ENCODE assay signal across 8 cellular contexts in the genomic region with DNA sequence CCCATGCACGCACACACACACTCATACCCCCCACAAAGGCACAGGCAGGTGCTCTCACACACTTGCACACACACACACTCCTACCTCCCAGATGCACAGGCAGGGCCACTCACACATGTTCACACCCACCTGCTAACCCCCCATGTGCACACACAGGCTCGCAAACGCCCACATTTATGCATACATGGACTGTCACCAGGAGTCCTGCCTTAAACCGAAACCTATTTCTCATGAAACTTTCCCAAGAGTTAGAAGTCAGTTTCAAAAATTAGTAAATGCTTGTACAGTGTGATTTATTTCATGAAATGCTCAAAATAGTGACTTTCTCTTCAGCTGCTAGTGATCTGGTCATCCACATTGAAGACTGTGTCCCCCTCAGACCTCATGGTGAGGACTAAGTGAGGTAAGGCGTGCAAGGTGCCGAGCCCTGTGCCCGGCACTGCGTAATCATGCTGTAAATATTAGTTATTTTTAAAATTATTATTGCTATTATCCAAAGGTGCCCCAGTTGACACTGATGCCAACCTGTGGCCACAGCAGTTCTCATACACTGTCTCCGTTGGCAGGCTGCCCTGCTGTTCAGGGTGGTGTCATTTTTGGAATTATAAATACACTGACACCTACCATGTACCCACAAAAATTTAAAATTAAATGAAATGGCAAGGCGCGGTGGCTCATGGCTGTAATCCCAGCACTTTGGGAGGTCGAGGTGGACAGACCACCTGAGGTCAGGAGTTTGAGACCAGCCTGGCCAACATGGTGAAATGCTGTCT. TPM values are rescaled to one million over a fixed set of nuclear protein-coding genes. Genes with fewer than 3 reads are reported as not detected.
DNase-seq lines count a peak whose midpoint lies in the region; ATAC-seq lines count a peak whose summit lies in the region.

No MANE protein-coding gene starts in this region.

- ATAC-seq in HG02870 (IDR thresholded peaks at IDR 0.05; ENCODE audit: unreplicated experiment) (peak; percentile 62), HG03095 (IDR thresholded peaks at IDR 0.05; ENCODE audit: unreplicated experiment) (no peak)

- intact Hi-C loops in activated T-helper 2 cell treated with anti-CD3 and anti-CD28 coated beads, Interferon-gamma antibody, Interleukin-2, Interleukin-4, amounts not matched to agents 10 μg/mL and 5 μg/mL and 100 μg/mL, durations not matched to agents 14 hours and 24 hours and 36 hours (cut with micrococcal nuclease) = no loop called here

- H3K4me1 Mint-ChIP-seq in activated T-helper 2 cell treated with anti-CD3 and anti-CD28 coated beads, Interferon-gamma antibody, Interleukin-2, Interleukin-4, amounts not matched to agents 10 μg/mL and 5 μg/mL and 100 μg/mL, durations not matched to agents 14 hours and 24 hours and 36 hours (ENCODE audit: low read depth) = peaks cover 19% of the 10 kb centered on the region

- H3K27ac Mint-ChIP-seq in activated T-helper 2 cell treated with anti-CD3 and anti-CD28 coated beads, Interferon-gamma antibody, Interleukin-2, Interleukin-4, amounts not matched to agents 10 μg/mL and 5 μg/mL and 100 μg/mL, durations not matched to agents 14 hours and 24 hours and 36 hours = peak overlapping the region; percentile 28

- peak; percentile 40 to 43 for DNase-seq in activated CD4-positive, alpha-beta T cell treated with anti-CD3 and anti-CD28 coated beads for 4 hours
- DNase-seq in activated CD4-positive, alpha-beta T cell treated with anti-CD3 and anti-CD28 coated beads, Interleukin-2, amount 50 U/mL, for 1 hour = no peak
- no peak for DNase-seq in activated T-helper 2 cell treated with anti-CD3 and anti-CD28 coated beads, Interferon-gamma antibody, Interleukin-2, Interleukin-4, amounts not matched to agents 10 μg/mL and 5 μg/mL and 100 μg/mL, durations not matched to agents 14 hours and 24 hours and 36 hours (ENCODE audit: low spot score)
- DNase-seq in stimulated activated CD4-positive, alpha-beta T cell treated with anti-CD3 and anti-CD28 coated beads, TNF-alpha, amount 100 ng/mL, for 24 hours (ENCODE audit: low read depth in 3 of 3) = peak in 2 of 3 experiments; percentile 16 to 38
- DNase-seq in nucleus accumbens (lab: John Stamatoyannopoulos, UW) (no peak), C1 segment of cervical spinal cord (lab: John Stamatoyannopoulos, UW) (no peak)

- H3K9me3 Mint-ChIP-seq in activated T-helper 2 cell treated with anti-CD3 and anti-CD28 coated beads, Interferon-gamma antibody, Interleukin-2, Interleukin-4, amounts not matched to agents 10 μg/mL and 5 μg/mL and 100 μg/mL, durations not matched to agents 14 hours and 24 hours and 36 hours = no peaks in the 10 kb centered on the region

- H3K27me3 Mint-ChIP-seq in activated T-helper 2 cell treated with anti-CD3 and anti-CD28 coated beads, Interferon-gamma antibody, Interleukin-2, Interleukin-4, amounts not matched to agents 10 μg/mL and 5 μg/mL and 100 μg/mL, durations not matched to agents 14 hours and 24 hours and 36 hours (ENCODE audit: low read depth) = no peaks in the 10 kb centered on the region

- no peak overlapping the region for H3K4me3 Mint-ChIP-seq in activated T-helper 2 cell treated with anti-CD3 and anti-CD28 coated beads, Interferon-gamma antibody, Interleukin-2, Interleukin-4, amounts not matched to agents 10 μg/mL and 5 μg/mL and 100 μg/mL, durations not matched to agents 14 hours and 24 hours and 36 hours (ENCODE audit: low read depth)

- H3K36me3 Mint-ChIP-seq in activated T-helper 2 cell treated with anti-CD3 and anti-CD28 coated beads, Interferon-gamma antibody, Interleukin-2, Interleukin-4, amounts not matched to agents 10 μg/mL and 5 μg/mL and 100 μg/mL, durations not matched to agents 14 hours and 24 hours and 36 hours (ENCODE audit: low read depth) = no peaks in the 10 kb centered on the region

RNA-seq across cellular contexts. Expression of a gene that starts 12.4 kb away (rescaled TPM):
- total RNA-seq in activated T-helper 2 cell treated with anti-CD3 and anti-CD28 coated beads, Interferon-gamma antibody, Interleukin-2, Interleukin-4, amounts not matched to agents 10 μg/mL and 5 μg/mL and 100 μg/mL, durations not matched to agents 14 hours and 24 hours and 36 hours = 10.1 and 11.3 TPM in 2 replicates

RNA-seq across cellular contexts. Expression of a gene that starts 33.2 kb away (rescaled TPM):
- total RNA-seq in activated T-helper 2 cell treated with anti-CD3 and anti-CD28 coated beads, Interferon-gamma antibody, Interleukin-2, Interleukin-4, amounts not matched to agents 10 μg/mL and 5 μg/mL and 100 μg/mL, durations not matched to agents 14 hours and 24 hours and 36 hours = 6.0 and 7.0 TPM in 2 replicates

RNA-seq across cellular contexts. Expression of a gene that starts 43.0 kb away (rescaled TPM):
- 28.7 and 30.4 TPM in 2 replicates for total RNA-seq in activated T-helper 2 cell treated with anti-CD3 and anti-CD28 coated beads, Interferon-gamma antibody, Interleukin-2, Interleukin-4, amounts not matched to agents 10 μg/mL and 5 μg/mL and 100 μg/mL, durations not matched to agents 14 hours and 24 hours and 36 hours

Comparison
In these comparisons a context has a peak if more than half of its experiments do, and no peak if none do; other contexts are left out.
1. DNase-seq: peak in activated CD4-positive, alpha-beta T cell treated with anti-CD3 and anti-CD28 coated beads for 4 hours (2 of 2) and stimulated activated CD4-positive, alpha-beta T cell treated with anti-CD3 and anti-CD28 coated beads, TNF-alpha, amount 100 ng/mL, for 24 hours (2 of 3); none in activated CD4-positive, alpha-beta T cell treated with anti-CD3 and anti-CD28 coated beads, Interleukin-2, amount 50 U/mL, for 1 hour (single experiment), activated T-helper 2 cell treated with anti-CD3 and anti-CD28 coated beads, Interferon-gamma antibody, Interleukin-2, Interleukin-4, amounts not matched to agents 10 μg/mL and 5 μg/mL and 100 μg/mL, durations not matched to agents 14 hours and 24 hours and 36 hours (single experiment), nucleus accumbens (0 of 56) and C1 segment of cervical spinal cord (0 of 14).